Comparison of ENCODE assay signal across 1 cellular context in the genomic region with DNA sequence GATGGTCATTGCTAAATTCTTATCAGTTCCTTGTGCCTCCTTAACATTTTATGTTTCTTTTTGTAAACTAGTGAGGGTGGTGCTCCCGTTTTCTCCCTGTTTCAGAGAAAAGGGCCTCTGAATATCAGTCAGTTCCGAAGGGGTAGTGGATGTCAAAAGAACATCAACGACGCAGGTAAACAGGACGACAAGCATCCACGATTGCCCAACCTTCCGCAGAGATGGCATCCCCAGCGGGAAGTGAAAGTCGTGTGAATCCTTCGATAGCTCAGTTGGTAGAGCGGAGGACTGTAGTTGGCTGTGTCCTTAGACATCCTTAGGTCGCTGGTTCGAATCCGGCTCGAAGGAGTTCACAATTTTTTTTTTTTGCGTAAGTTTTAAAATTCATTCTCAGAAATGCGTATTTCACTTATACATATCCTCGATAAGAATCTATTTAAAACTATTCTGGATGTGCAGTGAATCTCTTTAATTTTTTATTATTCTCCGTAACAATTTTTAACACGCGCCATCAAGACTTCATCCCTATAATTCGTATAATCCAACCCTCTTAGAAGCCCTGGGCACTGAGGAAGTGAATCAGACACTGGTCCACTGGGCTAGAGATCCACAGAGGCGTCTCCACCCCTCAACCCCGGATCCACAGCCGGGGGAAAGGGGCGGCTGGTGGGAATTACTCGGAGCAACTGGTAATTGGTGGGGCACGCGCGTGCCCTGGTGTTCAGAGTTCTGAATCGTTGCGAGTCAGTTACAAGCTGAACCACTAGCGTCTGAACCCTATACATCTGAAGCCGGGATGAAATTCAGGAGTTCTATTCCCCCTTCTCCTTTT.
TF ChIP-seq lines count a peak whose summit lies in the region.

No MANE protein-coding gene starts in this region.

TF ChIP-seq in HepG2, 621 proteins besides CTCF, POLR2A, EP300 and RAD21 (continued from another document and continues in another):
- no peak for TF ChIP-seq ZZZ3 (CRISPR knock-in tag; IDR thresholded peaks at IDR 0.05; ENCODE audit: borderline replicate concordance)
- TF ChIP-seq THYN1 (CRISPR knock-in tag; IDR thresholded peaks at IDR 0.05; ENCODE audit: borderline replicate concordance, low read depth): no peak
- TF ChIP-seq ZNF354B (CRISPR knock-in tag; IDR thresholded peaks at IDR 0.05): no peak
- TF ChIP-seq KDM5B (CRISPR knock-in tag; IDR thresholded peaks at IDR 0.05; ENCODE audit: borderline replicate concordance): peak; percentile 58; the same call in 1 of the 2 replicates
- TF ChIP-seq ZKSCAN8 (CRISPR knock-in tag; IDR thresholded peaks at IDR 0.05; ENCODE audit: borderline replicate concordance): peak; percentile 86
- no peak; the same call in 1 of the 2 replicates for TF ChIP-seq ZNF564 (CRISPR knock-in tag; IDR thresholded peaks at IDR 0.05)
- TF ChIP-seq ZMYM4 (CRISPR knock-in tag; IDR thresholded peaks at IDR 0.05): peak; percentile 65
- TF ChIP-seq, protein P1, sequence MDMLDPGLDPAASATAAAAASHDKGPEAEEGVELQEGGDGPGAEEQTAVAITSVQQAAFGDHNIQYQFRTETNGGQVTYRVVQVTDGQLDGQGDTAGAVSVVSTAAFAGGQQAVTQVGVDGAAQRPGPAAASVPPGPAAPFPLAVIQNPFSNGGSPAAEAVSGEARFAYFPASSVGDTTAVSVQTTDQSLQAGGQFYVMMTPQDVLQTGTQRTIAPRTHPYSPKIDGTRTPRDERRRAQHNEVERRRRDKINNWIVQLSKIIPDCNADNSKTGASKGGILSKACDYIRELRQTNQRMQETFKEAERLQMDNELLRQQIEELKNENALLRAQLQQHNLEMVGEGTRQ (IDR thresholded peaks at IDR 0.05; ENCODE audit: low read depth, low read length): no peak
- TF ChIP-seq, protein P1 (CRISPR knock-in tag; IDR thresholded peaks at IDR 0.05; ENCODE audit: borderline replicate concordance): no peak
- no peak for TF ChIP-seq CHD2 (IDR thresholded peaks at IDR 0.05; ENCODE audit: low read depth, low read length)
- TF ChIP-seq, protein P2, sequence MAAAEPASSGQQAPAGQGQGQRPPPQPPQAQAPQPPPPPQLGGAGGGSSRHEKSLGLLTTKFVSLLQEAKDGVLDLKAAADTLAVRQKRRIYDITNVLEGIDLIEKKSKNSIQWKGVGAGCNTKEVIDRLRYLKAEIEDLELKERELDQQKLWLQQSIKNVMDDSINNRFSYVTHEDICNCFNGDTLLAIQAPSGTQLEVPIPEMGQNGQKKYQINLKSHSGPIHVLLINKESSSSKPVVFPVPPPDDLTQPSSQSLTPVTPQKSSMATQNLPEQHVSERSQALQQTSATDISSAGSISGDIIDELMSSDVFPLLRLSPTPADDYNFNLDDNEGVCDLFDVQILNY (CRISPR knock-in tag; conservative IDR thresholded peaks at IDR 0.05): no peak
- no peak for TF ChIP-seq ELF4 (CRISPR knock-in tag; IDR thresholded peaks at IDR 0.05; ENCODE audit: borderline replicate concordance)
- TF ChIP-seq ZNF124 (CRISPR knock-in tag; IDR thresholded peaks at IDR 0.05): peak; percentile 89
- TF ChIP-seq FOXM1 (CRISPR knock-in tag; IDR thresholded peaks at IDR 0.05): no peak
- TF ChIP-seq HNRNPH1 (optimal IDR thresholded peaks at IDR 0.05; ENCODE audit: low read depth, low read length): no peak
- TF ChIP-seq NCOA2 (CRISPR knock-in tag; IDR thresholded peaks at IDR 0.05): peak; percentile 55
- peak; percentile 38; the same call in 1 of the 2 replicates for TF ChIP-seq HMG20A (CRISPR knock-in tag; IDR thresholded peaks at IDR 0.05; ENCODE audit: borderline replicate concordance)
- TF ChIP-seq ZNF496 (CRISPR knock-in tag; IDR thresholded peaks at IDR 0.05; ENCODE audit: insufficient replicate concordance): no peak
- TF ChIP-seq, protein P3, sequence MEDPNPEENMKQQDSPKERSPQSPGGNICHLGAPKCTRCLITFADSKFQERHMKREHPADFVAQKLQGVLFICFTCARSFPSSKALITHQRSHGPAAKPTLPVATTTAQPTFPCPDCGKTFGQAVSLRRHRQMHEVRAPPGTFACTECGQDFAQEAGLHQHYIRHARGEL (CRISPR knock-in tag; IDR thresholded peaks at IDR 0.05): no peak
- TF ChIP-seq NONO (IDR thresholded peaks at IDR 0.05): no peak
- TF ChIP-seq NONO (CRISPR knock-in tag; conservative IDR thresholded peaks at IDR 0.05): peak; percentile 75
- no peak for TF ChIP-seq ZNF672 (CRISPR knock-in tag; IDR thresholded peaks at IDR 0.05)
- TF ChIP-seq YY1 (IDR thresholded peaks at IDR 0.05; ENCODE audit: insufficient read depth, insufficient replicate concordance, low read depth, low read length): peak; percentile 47
- TF ChIP-seq NPAS2 (CRISPR knock-in tag; IDR thresholded peaks at IDR 0.05; ENCODE audit: borderline replicate concordance): no peak
- TF ChIP-seq ETV5 (CRISPR knock-in tag; IDR thresholded peaks at IDR 0.05; ENCODE audit: borderline replicate concordance): peak; percentile 70
- TF ChIP-seq NR3C1 (CRISPR knock-in tag; IDR thresholded peaks at IDR 0.05): no peak
- TF ChIP-seq, protein P4, sequence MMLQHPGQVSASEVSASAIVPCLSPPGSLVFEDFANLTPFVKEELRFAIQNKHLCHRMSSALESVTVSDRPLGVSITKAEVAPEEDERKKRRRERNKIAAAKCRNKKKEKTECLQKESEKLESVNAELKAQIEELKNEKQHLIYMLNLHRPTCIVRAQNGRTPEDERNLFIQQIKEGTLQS (CRISPR knock-in tag; IDR thresholded peaks at IDR 0.05): peak; percentile 38; the same call in 1 of the 2 replicates
- TF ChIP-seq U2AF1 (optimal IDR thresholded peaks at IDR 0.05; ENCODE audit: low read depth, low read length): no peak
- TF ChIP-seq, protein P5, sequence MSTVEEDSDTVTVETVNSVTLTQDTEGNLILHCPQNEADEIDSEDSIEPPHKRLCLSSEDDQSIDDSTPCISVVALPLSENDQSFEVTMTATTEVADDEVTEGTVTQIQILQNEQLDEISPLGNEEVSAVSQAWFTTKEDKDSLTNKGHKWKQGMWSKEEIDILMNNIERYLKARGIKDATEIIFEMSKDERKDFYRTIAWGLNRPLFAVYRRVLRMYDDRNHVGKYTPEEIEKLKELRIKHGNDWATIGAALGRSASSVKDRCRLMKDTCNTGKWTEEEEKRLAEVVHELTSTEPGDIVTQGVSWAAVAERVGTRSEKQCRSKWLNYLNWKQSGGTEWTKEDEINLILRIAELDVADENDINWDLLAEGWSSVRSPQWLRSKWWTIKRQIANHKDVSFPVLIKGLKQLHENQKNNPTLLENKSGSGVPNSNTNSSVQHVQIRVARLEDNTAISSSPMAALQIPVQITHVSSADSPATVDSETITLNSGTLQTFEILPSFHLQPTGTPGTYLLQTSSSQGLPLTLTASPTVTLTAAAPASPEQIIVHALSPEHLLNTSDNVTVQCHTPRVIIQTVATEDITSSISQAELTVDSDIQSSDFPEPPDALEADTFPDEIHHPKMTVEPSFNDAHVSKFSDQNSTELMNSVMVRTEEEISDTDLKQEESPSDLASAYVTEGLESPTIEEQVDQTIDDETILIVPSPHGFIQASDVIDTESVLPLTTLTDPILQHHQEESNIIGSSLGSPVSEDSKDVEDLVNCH (CRISPR knock-in tag; IDR thresholded peaks at IDR 0.05): no peak
- TF ChIP-seq, protein P6, sequence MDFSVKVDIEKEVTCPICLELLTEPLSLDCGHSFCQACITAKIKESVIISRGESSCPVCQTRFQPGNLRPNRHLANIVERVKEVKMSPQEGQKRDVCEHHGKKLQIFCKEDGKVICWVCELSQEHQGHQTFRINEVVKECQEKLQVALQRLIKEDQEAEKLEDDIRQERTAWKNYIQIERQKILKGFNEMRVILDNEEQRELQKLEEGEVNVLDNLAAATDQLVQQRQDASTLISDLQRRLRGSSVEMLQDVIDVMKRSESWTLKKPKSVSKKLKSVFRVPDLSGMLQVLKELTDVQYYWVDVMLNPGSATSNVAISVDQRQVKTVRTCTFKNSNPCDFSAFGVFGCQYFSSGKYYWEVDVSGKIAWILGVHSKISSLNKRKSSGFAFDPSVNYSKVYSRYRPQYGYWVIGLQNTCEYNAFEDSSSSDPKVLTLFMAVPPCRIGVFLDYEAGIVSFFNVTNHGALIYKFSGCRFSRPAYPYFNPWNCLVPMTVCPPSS (IDR thresholded peaks at IDR 0.05): no peak
- TF ChIP-seq TSC22D2 (CRISPR knock-in tag; IDR thresholded peaks at IDR 0.05; ENCODE audit: borderline replicate concordance): peak; percentile 78; the same call in 1 of the 2 replicates
- peak; percentile 78; the same call in 1 of the 2 replicates for TF ChIP-seq ZFP1 (CRISPR knock-in tag; IDR thresholded peaks at IDR 0.05)
- TF ChIP-seq ZNF253 (CRISPR knock-in tag; IDR thresholded peaks at IDR 0.05; ENCODE audit: borderline replicate concordance): no peak
- no peak for TF ChIP-seq MTF1 (CRISPR knock-in tag; IDR thresholded peaks at IDR 0.05)
- TF ChIP-seq MEF2D (CRISPR knock-in tag; IDR thresholded peaks at IDR 0.05): peak; percentile 72
- TF ChIP-seq, protein P7, sequence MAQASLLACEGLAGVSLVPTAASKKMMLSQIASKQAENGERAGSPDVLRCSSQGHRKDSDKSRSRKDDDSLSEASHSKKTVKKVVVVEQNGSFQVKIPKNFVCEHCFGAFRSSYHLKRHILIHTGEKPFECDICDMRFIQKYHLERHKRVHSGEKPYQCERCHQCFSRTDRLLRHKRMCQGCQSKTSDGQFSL (CRISPR knock-in tag; IDR thresholded peaks at IDR 0.05): no peak
- no peak for TF ChIP-seq ZNF367 (CRISPR knock-in tag; IDR thresholded peaks at IDR 0.05; ENCODE audit: borderline replicate concordance)
- peak; percentile 76; the same call in 1 of the 2 replicates for TF ChIP-seq ZNF788 (CRISPR knock-in tag; IDR thresholded peaks at IDR 0.05; ENCODE audit: borderline replicate concordance)
- peak; percentile 47; the same call in 1 of the 2 replicates for TF ChIP-seq KDM5A (IDR thresholded peaks at IDR 0.05; ENCODE audit: borderline replicate concordance, low read length)
- no peak for TF ChIP-seq SP1 (IDR thresholded peaks at IDR 0.05)
- peak; percentile 61; the same call in 1 of the 2 replicates for TF ChIP-seq SP1 (CRISPR knock-in tag; IDR thresholded peaks at IDR 0.05)
- TF ChIP-seq, protein P8, sequence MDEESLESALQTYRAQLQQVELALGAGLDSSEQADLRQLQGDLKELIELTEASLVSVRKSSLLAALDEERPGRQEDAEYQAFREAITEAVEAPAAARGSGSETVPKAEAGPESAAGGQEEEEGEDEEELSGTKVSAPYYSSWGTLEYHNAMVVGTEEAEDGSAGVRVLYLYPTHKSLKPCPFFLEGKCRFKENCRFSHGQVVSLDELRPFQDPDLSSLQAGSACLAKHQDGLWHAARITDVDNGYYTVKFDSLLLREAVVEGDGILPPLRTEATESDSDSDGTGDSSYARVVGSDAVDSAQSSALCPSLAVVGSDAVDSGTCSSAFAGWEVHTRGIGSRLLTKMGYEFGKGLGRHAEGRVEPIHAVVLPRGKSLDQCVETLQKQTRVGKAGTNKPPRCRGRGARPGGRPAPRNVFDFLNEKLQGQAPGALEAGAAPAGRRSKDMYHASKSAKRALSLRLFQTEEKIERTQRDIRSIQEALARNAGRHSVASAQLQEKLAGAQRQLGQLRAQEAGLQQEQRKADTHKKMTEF (CRISPR knock-in tag; IDR thresholded peaks at IDR 0.05): peak; percentile 83
- TF ChIP-seq NR2F1 (CRISPR knock-in tag; IDR thresholded peaks at IDR 0.05): peak in 1 of 2 experiments; percentile 40; a peak in 1 of 4 replicates
- peak; percentile 86 for TF ChIP-seq MEIS2 (CRISPR knock-in tag; IDR thresholded peaks at IDR 0.05)
- no peak for TF ChIP-seq RAD51 (IDR thresholded peaks at IDR 0.05; ENCODE audit: borderline replicate concordance)
- TF ChIP-seq POLR2AphosphoS2 (IDR thresholded peaks at IDR 0.05; ENCODE audit: low read depth, low read length): no peak
- no peak for TF ChIP-seq ZNF17 (CRISPR knock-in tag; IDR thresholded peaks at IDR 0.05)
- TF ChIP-seq ZNF207 (IDR thresholded peaks at IDR 0.05; ENCODE audit: borderline replicate concordance): no peak
- TF ChIP-seq ZNF775 (CRISPR knock-in tag; IDR thresholded peaks at IDR 0.05; ENCODE audit: borderline replicate concordance): no peak
- no peak for TF ChIP-seq ZNF776 (CRISPR knock-in tag; IDR thresholded peaks at IDR 0.05)
- TF ChIP-seq ZFY (CRISPR knock-in tag; IDR thresholded peaks at IDR 0.05): no peak
- no peak for TF ChIP-seq ZBTB7A (CRISPR knock-in tag; IDR thresholded peaks at IDR 0.05)
- no peak for TF ChIP-seq NCOA5 (CRISPR knock-in tag; IDR thresholded peaks at IDR 0.05)
- TF ChIP-seq ZNF337 (CRISPR knock-in tag; IDR thresholded peaks at IDR 0.05; ENCODE audit: borderline replicate concordance, low read depth): peak; percentile 68; the same call in 1 of the 2 replicates
- no peak for TF ChIP-seq ZBTB21 (CRISPR knock-in tag; IDR thresholded peaks at IDR 0.05)
- no peak for TF ChIP-seq ZNF83 (CRISPR knock-in tag; IDR thresholded peaks at IDR 0.05; ENCODE audit: borderline replicate concordance)
- TF ChIP-seq MBD4 (IDR thresholded peaks at IDR 0.05; ENCODE audit: borderline replicate concordance, low read length): peak; percentile 56; the same call in 1 of the 2 replicates
- TF ChIP-seq THAP11 (CRISPR knock-in tag; IDR thresholded peaks at IDR 0.05): peak; percentile 81
- TF ChIP-seq RORA (CRISPR knock-in tag; IDR thresholded peaks at IDR 0.05): no peak
- TF ChIP-seq ZNF737 (CRISPR knock-in tag; IDR thresholded peaks at IDR 0.05; ENCODE audit: borderline replicate concordance): no peak; the same call in 1 of the 2 replicates
- TF ChIP-seq, protein P9, sequence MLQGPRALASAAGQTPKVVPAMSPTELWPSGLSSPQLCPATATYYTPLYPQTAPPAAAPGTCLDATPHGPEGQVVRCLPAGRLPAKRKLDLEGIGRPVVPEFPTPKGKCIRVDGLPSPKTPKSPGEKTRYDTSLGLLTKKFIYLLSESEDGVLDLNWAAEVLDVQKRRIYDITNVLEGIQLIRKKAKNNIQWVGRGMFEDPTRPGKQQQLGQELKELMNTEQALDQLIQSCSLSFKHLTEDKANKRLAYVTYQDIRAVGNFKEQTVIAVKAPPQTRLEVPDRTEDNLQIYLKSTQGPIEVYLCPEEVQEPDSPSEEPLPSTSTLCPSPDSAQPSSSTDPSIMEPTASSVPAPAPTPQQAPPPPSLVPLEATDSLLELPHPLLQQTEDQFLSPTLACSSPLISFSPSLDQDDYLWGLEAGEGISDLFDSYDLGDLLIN (CRISPR knock-in tag; IDR thresholded peaks at IDR 0.05; ENCODE audit: borderline replicate concordance): no peak
- TF ChIP-seq ZNF333 (CRISPR knock-in tag; IDR thresholded peaks at IDR 0.05; ENCODE audit: borderline replicate concordance): peak; percentile 40; the same call in 1 of the 2 replicates
- peak; percentile 44; the same call in 1 of the 2 replicates for TF ChIP-seq NR2F2 (IDR thresholded peaks at IDR 0.05; ENCODE audit: borderline replicate concordance, low read depth)
- TF ChIP-seq, protein P10, sequence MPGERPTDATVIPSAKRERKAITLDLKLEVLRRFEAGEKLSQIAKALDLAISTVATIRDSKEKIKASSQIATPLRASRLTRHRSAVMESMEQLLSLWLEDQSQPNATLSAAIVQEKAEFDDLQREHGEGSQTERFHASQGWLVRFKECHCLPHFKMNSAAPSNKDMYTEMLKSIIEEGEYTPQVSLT (CRISPR knock-in tag; IDR thresholded peaks at IDR 0.05; ENCODE audit: borderline replicate concordance, low read depth): 0 out of 2 replicates have a peak, but pooled peaks have one; percentile 68
- TF ChIP-seq ZNF484 (CRISPR knock-in tag; IDR thresholded peaks at IDR 0.05; ENCODE audit: borderline replicate concordance, low read depth): no peak
